ENCODE assay signal across 16 cellular contexts in the genomic region with DNA sequence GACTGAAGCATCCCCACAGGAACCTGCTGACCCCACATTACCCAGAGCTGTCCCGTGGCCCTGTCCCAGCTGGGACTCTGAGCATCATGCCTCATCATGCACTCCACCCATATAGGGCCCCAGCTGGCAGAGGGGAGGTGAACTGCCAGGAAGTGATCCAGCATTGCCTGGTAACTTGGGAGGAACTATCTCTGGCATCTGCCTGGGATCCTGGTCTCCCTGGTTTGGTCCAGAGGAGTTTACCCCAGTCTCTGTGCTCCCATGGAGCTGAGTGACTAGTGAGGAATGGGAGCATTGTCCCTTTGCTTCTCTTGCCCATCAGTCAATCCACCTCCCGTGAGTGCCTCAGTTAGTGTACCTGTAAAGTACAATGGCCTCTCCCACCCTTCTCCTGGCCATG.
DNase-seq lines count a peak whose midpoint lies in the region; TF ChIP-seq lines count a peak whose summit lies in the region.
"Had no signal": no experiment of that assay in that cellular context is flagged by ENCODE, and none has a peak within 500 bp of the region (broad histone marks: within the 10 kb centered on the region; RNA-seq: fewer than 3 reads in every experiment).

No MANE protein-coding gene starts in this region.

- H3K4me1 Mint-ChIP-seq in activated T-helper 1 cell treated with anti-CD3 and anti-CD28 coated beads, Interleukin-12 subunit alpha, Interleukin-12 subunit beta, Interleukin-2, Interleukin-4 antibody, amounts not matched to agents 30 ng/mL and 10 ng/mL and 1 ng/mL, durations not matched to agents 14 hours and 24 hours and 36 hours (ENCODE audit: low read depth) = no peaks in the 10 kb centered on the region
- H3K4me1 Mint-ChIP-seq: CD4-positive, alpha-beta memory T cell had no signal

- TF ChIP-seq EP300 in sigmoid colon (IDR thresholded peaks at IDR 0.05) = no peak

- TF ChIP-seq POLR2A in sigmoid colon (IDR thresholded peaks at IDR 0.05) = no peak

- DNase-seq in DMS 273 treated with DMSO at 0.1 percent for 48 hours (lab: John Stamatoyannopoulos, UW) = peak; percentile 9
- DNase-seq in WERI-Rb-1 = no peak
- DNase-seq in iPS-NIHi7 (ENCODE audit: extremely low spot score) = peak; percentile 7
- DNase-seq in sigmoid colon = no peak
- DNase-seq in KG1 (lab: John Stamatoyannopoulos, UW) = no peak
- no peak for DNase-seq in activated T-helper 1 cell treated with anti-CD3 and anti-CD28 coated beads, Interleukin-12 subunit alpha, Interleukin-12 subunit beta, Interleukin-2, Interleukin-4 antibody, amounts not matched to agents 30 ng/mL and 10 ng/mL and 1 ng/mL, durations not matched to agents 14 hours and 24 hours and 36 hours (ENCODE audit: low spot score)
- DNase-seq: Calu3; CD4-positive, alpha-beta memory T cell; COR-L47; DMS79; EL; GDM1; GM23248; H7; HCEC 1CT had no signal

- H3K9me3 ChIP-seq in WERI-Rb-1 (ENCODE audit: severe bottlenecking) (no peaks in the 10 kb centered on the region), sigmoid colon (no peaks in the 10 kb centered on the region)

- H3K27me3 ChIP-seq in WERI-Rb-1 (ENCODE audit: insufficient read depth, low read depth, severe bottlenecking) (no peaks in the 10 kb centered on the region), sigmoid colon (no peaks in the 10 kb centered on the region)

- no peak overlapping the region for H3K4me3 ChIP-seq in WERI-Rb-1 (ENCODE audit: low read depth, low read length)
- no peak overlapping the region for H3K4me3 ChIP-seq in sigmoid colon
- H3K4me3 ChIP-seq: GM12878, GM23248 had no signal

- H3K36me3 ChIP-seq in WERI-Rb-1 = no peaks in the 10 kb centered on the region
- no peaks in the 10 kb centered on the region for H3K36me3 ChIP-seq in sigmoid colon

- H3K4me3 Mint-ChIP-seq in activated T-helper 1 cell treated with anti-CD3 and anti-CD28 coated beads, Interleukin-12 subunit alpha, Interleukin-12 subunit beta, Interleukin-2, Interleukin-4 antibody, amounts not matched to agents 30 ng/mL and 10 ng/mL and 1 ng/mL, durations not matched to agents 14 hours and 24 hours and 36 hours = no peak overlapping the region
- H3K4me3 Mint-ChIP-seq: CD4-positive, alpha-beta memory T cell had no signal

- no peaks in the 10 kb centered on the region for H3K9me3 Mint-ChIP-seq in activated T-helper 1 cell treated with anti-CD3 and anti-CD28 coated beads, Interleukin-12 subunit alpha, Interleukin-12 subunit beta, Interleukin-2, Interleukin-4 antibody, amounts not matched to agents 30 ng/mL and 10 ng/mL and 1 ng/mL, durations not matched to agents 14 hours and 24 hours and 36 hours
- H3K9me3 Mint-ChIP-seq: CD4-positive, alpha-beta memory T cell had no signal

- H3K4me1 ChIP-seq in sigmoid colon = no peaks in the 10 kb centered on the region

- TF ChIP-seq CTCF in WERI-Rb-1 (IDR thresholded peaks at IDR 0.05; ENCODE audit: low read depth, low read length) (no peak), sigmoid colon (IDR thresholded peaks at IDR 0.05) (no peak)

- 77 to 81% methylated on average over 2 of the region's 2 CpGs for WGBS in sigmoid colon, 2 donors

- no peak overlapping the region for H3K27ac Mint-ChIP-seq in activated T-helper 1 cell treated with anti-CD3 and anti-CD28 coated beads, Interleukin-12 subunit alpha, Interleukin-12 subunit beta, Interleukin-2, Interleukin-4 antibody, amounts not matched to agents 30 ng/mL and 10 ng/mL and 1 ng/mL, durations not matched to agents 14 hours and 24 hours and 36 hours
- H3K27ac Mint-ChIP-seq: CD4-positive, alpha-beta memory T cell had no signal

- H3K27ac ChIP-seq in WERI-Rb-1 (peak overlapping the region; percentile 70), sigmoid colon (no peak overlapping the region)
- H3K27ac ChIP-seq: GM23248 had no signal

- H3K27me3 Mint-ChIP-seq in activated T-helper 1 cell treated with anti-CD3 and anti-CD28 coated beads, Interleukin-12 subunit alpha, Interleukin-12 subunit beta, Interleukin-2, Interleukin-4 antibody, amounts not matched to agents 30 ng/mL and 10 ng/mL and 1 ng/mL, durations not matched to agents 14 hours and 24 hours and 36 hours (ENCODE audit: insufficient read depth) = peaks cover 4% of the 10 kb centered on the region

- intact Hi-C loops in sigmoid colon (cut with DNase I) = no loop called here
- intact Hi-C loops in activated T-helper 1 cell treated with anti-CD3 and anti-CD28 coated beads, Interleukin-12 subunit alpha, Interleukin-12 subunit beta, Interleukin-2, Interleukin-4 antibody, amounts not matched to agents 30 ng/mL and 10 ng/mL and 1 ng/mL, durations not matched to agents 14 hours and 24 hours and 36 hours (cut with micrococcal nuclease) = no loop called here

- no peaks in the 10 kb centered on the region for H3K36me3 Mint-ChIP-seq in activated T-helper 1 cell treated with anti-CD3 and anti-CD28 coated beads, Interleukin-12 subunit alpha, Interleukin-12 subunit beta, Interleukin-2, Interleukin-4 antibody, amounts not matched to agents 30 ng/mL and 10 ng/mL and 1 ng/mL, durations not matched to agents 14 hours and 24 hours and 36 hours (ENCODE audit: low read depth)
- H3K36me3 Mint-ChIP-seq: CD4-positive, alpha-beta memory T cell had no signal

Comparison
In these comparisons a context has a peak if more than half of its experiments do, and no peak if none do; other contexts are left out.
1. DNase-seq: peak in DMS 273 treated with DMSO at 0.1 percent for 48 hours (single experiment) and iPS-NIHi7 (single experiment); none in WERI-Rb-1 (single experiment), sigmoid colon (single experiment), KG1 (single experiment) and activated T-helper 1 cell treated with anti-CD3 and anti-CD28 coated beads, Interleukin-12 subunit alpha, Interleukin-12 subunit beta, Interleukin-2, Interleukin-4 antibody, amounts not matched to agents 30 ng/mL and 10 ng/mL and 1 ng/mL, durations not matched to agents 14 hours and 24 hours and 36 hours (single experiment).